ENCODE assay signal across 20 cellular contexts in genomic region chr4:184895012-184895795, GRCh38.
DNase-seq lines count a peak whose midpoint lies in the region; ATAC-seq and TF ChIP-seq lines count a peak whose summit lies in the region.
"Had no signal": no experiment of that assay in that cellular context is flagged by ENCODE, and none has a peak within 500 bp of the region (broad histone marks: within the 10 kb centered on the region; RNA-seq: fewer than 3 reads in every experiment).

No MANE protein-coding gene starts in this region.

- H3K9me3 ChIP-seq in left lung, result no peaks in the 10 kb centered on the region
- H3K9me3 ChIP-seq: lower lobe of right lung, MG63 had no signal

- TF ChIP-seq CTCF in 22Rv1 (IDR thresholded peaks at IDR 0.05) (no peak), LNCaP clone FGC (IDR thresholded peaks at IDR 0.05; ENCODE audit: control insufficient read depth, extremely low read depth, insufficient read depth) (no peak), left lung (IDR thresholded peaks at IDR 0.05) (no peak)

- H3K27ac ChIP-seq in 22Rv1 (peak overlapping the region; percentile 58), left lung (peak overlapping the region in 1 of 2 donors; percentile 82)
- H3K27ac ChIP-seq: lower lobe of right lung had no signal

- H3K27me3 ChIP-seq in left lung, result peaks cover 0 to 4% of the 10 kb centered on the region in 2 donors
- H3K27me3 ChIP-seq: MG63 had no signal

- peaks cover 0 to 69% of the 10 kb centered on the region in 2 donors for H3K4me1 ChIP-seq in left lung

- DNase-seq in LNCaP clone FGC (ENCODE audit: low read depth) (peak; percentile 75), SKM-1 treated with dmso at 0.1 percent for 144 hours (lab: John Stamatoyannopoulos, UW; ENCODE audit: unreplicated experiment) (peak; percentile 61), myocyte (ENCODE audit: low read depth) (peak; percentile 78), NCI-H510A (lab: John Stamatoyannopoulos, UW) (no peak), left lung (no peak), NCI-H82 treated with DMSO at 0.1 percent for 48 hours (lab: John Stamatoyannopoulos, UW; ENCODE audit: unreplicated experiment) (no peak)
- no peak for DNase-seq in effector CD4-positive, alpha-beta T cell
- DNase-seq: activated CD8-positive, alpha-beta T cell treated with anti-CD3 and anti-CD28 coated beads for 36 hours; activated T-cell treated with anti-CD3 and anti-CD28 coated beads, Interleukin-2, amount 50 U/mL, for 72 hours; CD4-positive, alpha-beta memory T cell; DMS53; H7; lower lobe of right lung; MG63; NCI-H1694 treated with DMSO at 0.1 percent for 48 hours; SHP77 treated with DMSO at 0.1 percent for 48 hours; stimulated activated CD4-positive, alpha-beta T cell treated with anti-CD3 and anti-CD28 coated beads, Interleukin-2, amount 100 ng/mL, for 24 hours; stimulated activated naive CD8-positive, alpha-beta T cell treated with anti-CD3 and anti-CD28 coated beads, Interleukin-15, Interleukin-2, amounts not matched to agents 100 U/mL and 50 U/mL, for 24 hours; T-helper 17 cell had no signal

- intact Hi-C loops in left lung (cut with DNase I), result no loop called here

- ATAC-seq in left lung, result no peak
- ATAC-seq: activated CD8-positive, alpha-beta T cell treated with anti-CD3 and anti-CD28 coated beads for 36 hours; activated T-cell treated with anti-CD3 and anti-CD28 coated beads, Interleukin-2, amount 50 U/mL, for 72 hours; lower lobe of right lung; stimulated activated naive CD8-positive, alpha-beta T cell treated with anti-CD3 and anti-CD28 coated beads, Interleukin-15, Interleukin-2, amounts not matched to agents 100 U/mL and 50 U/mL, for 24 hours; T-helper 17 cell had no signal

- no peaks in the 10 kb centered on the region for H3K36me3 ChIP-seq in left lung
- H3K36me3 ChIP-seq: lower lobe of right lung, MG63 had no signal

- H3K4me3 ChIP-seq in LNCaP clone FGC (ENCODE audit: low read depth, low read length) (no peak overlapping the region), left lung (no peak overlapping the region)
- H3K4me3 ChIP-seq: lower lobe of right lung, MG63 had no signal

Comparison
In these comparisons a context has a peak if more than half of its experiments do, and no peak if none do; other contexts are left out.
1. DNase-seq: peak in LNCaP clone FGC (single experiment), SKM-1 treated with dmso at 0.1 percent for 144 hours (single experiment) and myocyte (single experiment); none in NCI-H510A (single experiment), left lung (0 of 2), effector CD4-positive, alpha-beta T cell (single experiment) and NCI-H82 treated with DMSO at 0.1 percent for 48 hours (single experiment).